In the genomic region with DNA sequence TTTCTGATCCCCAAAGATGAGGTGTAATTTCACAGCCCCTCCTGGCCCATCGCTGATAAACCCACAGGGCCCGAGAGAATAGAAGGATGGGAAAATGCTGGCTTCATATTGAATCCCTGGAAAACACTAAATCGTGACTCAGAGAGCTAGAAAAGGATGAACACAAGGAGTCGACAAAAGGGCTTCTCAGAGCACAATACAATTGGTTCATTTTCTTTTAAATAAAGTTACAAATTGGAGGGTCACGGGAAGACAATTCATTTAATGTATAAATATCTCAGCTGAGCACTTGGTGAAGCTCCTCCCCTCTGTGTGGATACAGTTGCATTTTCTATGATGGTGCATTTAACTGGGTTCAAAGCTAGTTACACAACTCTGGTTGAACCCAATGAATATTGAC, we compare ENCODE assay signal across 28 cellular contexts. TPM values are rescaled to one million over a fixed set of nuclear protein-coding genes. Genes with fewer than 3 reads are reported as not detected.
"Had no signal": no experiment of that assay in that cellular context is flagged by ENCODE, and none has a peak within 500 bp of the region (broad histone marks: within the 10 kb centered on the region; RNA-seq: fewer than 3 reads in every experiment).

No MANE protein-coding gene starts in this region.

- H3K36me3 Mint-ChIP-seq: type B pancreatic cell had no signal

- H3K9me3 Mint-ChIP-seq: naive thymus-derived CD8-positive, alpha-beta T cell; nephron; neural crest cell; stimulated activated naive B cell treated with anti-CD40 and anti-IgM and Interleukin-4, amounts not matched to agents 10 μg/mL and 1 μg/mL and 100 μg/mL, for 72 hours had no signal

- H3K4me3 Mint-ChIP-seq: naive thymus-derived CD8-positive, alpha-beta T cell; nephron; neural crest cell; stimulated activated naive B cell treated with anti-CD40 and anti-IgM and Interleukin-4, amounts not matched to agents 10 μg/mL and 1 μg/mL and 100 μg/mL, for 72 hours; type B pancreatic cell had no signal

- H3K27ac Mint-ChIP-seq: stimulated activated naive B cell treated with anti-CD40 and anti-IgM and Interleukin-4, amounts not matched to agents 10 μg/mL and 1 μg/mL and 100 μg/mL, for 72 hours; type B pancreatic cell had no signal

- DNase-seq: hippocampal formation; kidney glomerular epithelial cell; left colon; left lung; lower lobe of right lung; mammary epithelial cell; mesenchymal stem cell; naive thymus-derived CD8-positive, alpha-beta T cell; nucleus accumbens; pancreas; psoas muscle; right lobe of liver; stimulated activated CD4-positive, alpha-beta T cell treated with anti-CD3 and anti-CD28 coated beads, Interleukin-1b, Interleukin-23, amount 100 ng/mL, for 48 hours; stimulated activated CD4-positive, alpha-beta T cell treated with anti-CD3 and anti-CD28 coated beads, Interleukin-4, amount 100 ng/mL, for 1 hour; stimulated activated naive B cell treated with anti-CD40 and anti-IgM and Interleukin-4, amounts not matched to agents 10 μg/mL and 1 μg/mL and 100 μg/mL, for 72 hours; stimulated activated naive CD8-positive, alpha-beta T cell treated with anti-CD3 and anti-CD28 coated beads, Interleukin-15, Interleukin-2, amounts not matched to agents 100 U/mL and 50 U/mL, for 24 hours; stomach had no signal

- ATAC-seq: left colon; left lung; lower lobe of right lung; naive thymus-derived CD8-positive, alpha-beta T cell; pancreas; psoas muscle; right lobe of liver; stimulated activated naive B cell treated with anti-CD40 and anti-IgM and Interleukin-4, amounts not matched to agents 10 μg/mL and 1 μg/mL and 100 μg/mL, for 72 hours; stimulated activated naive CD8-positive, alpha-beta T cell treated with anti-CD3 and anti-CD28 coated beads, Interleukin-15, Interleukin-2, amounts not matched to agents 100 U/mL and 50 U/mL, for 24 hours had no signal

- H3K27me3 Mint-ChIP-seq: naive thymus-derived CD8-positive, alpha-beta T cell; stimulated activated naive B cell treated with anti-CD40 and anti-IgM and Interleukin-4, amounts not matched to agents 10 μg/mL and 1 μg/mL and 100 μg/mL, for 72 hours had no signal

RNA-seq across cellular contexts. Expression of a gene that starts 46.8 kb away (rescaled TPM):
- total RNA-seq: left colon, liver, mammary epithelial cell, neural crest cell, osteoblast, pancreas, posterior vena cava, psoas muscle, right lobe of liver, skeletal muscle tissue, smooth muscle cell, stomach, suprapubic skin, urinary bladder, vagina had no signal
